In genomic region chr7:156094350-156095146, GRCh38 we compare ENCODE assay signal across 21 cellular contexts.
"Had no signal": no experiment of that assay in that cellular context is flagged by ENCODE, and none has a peak within 500 bp of the region (broad histone marks: within the 10 kb centered on the region; RNA-seq: fewer than 3 reads in every experiment).

No MANE protein-coding gene starts in this region.

- H3K9me3 ChIP-seq: Peyer's patch, SJSA1, SK-N-SH had no signal

- H3K4me1 ChIP-seq: Peyer's patch, SJSA1 had no signal

- H3K36me3 ChIP-seq: Peyer's patch, SJSA1 had no signal

- H3K27me3 ChIP-seq: Peyer's patch, SJSA1 had no signal

- DNase-seq: activated CD4-positive, alpha-beta T cell treated with anti-CD3 and anti-CD28 coated beads, Interleukin-2, amount 10 ng/mL, durations not matched to agents 24 days and 14 days; activated CD4-positive, alpha-beta T cell treated with anti-CD3 and anti-CD28 coated beads, Interleukin-2, amount 50 U/mL, for 4 hours; activated CD8-positive, alpha-beta T cell treated with anti-CD3 and anti-CD28 coated beads, Interleukin-2, amount 10 ng/mL, durations not matched to agents 7 days and 5 days; activated gamma-delta T cell treated with Interleukin-2 at 50 U/mL for 16 hours; activated T-cell treated with anti-CD3 and anti-CD28 coated beads, Interleukin-2, amount 50 U/mL, for 24 hours; anterior cingulate cortex; caudate nucleus; NCI-H1092 treated with DMSO at 0.1 percent for 48 hours; NCI-H1417; NCI-H146; NCI-H187 treated with DMSO at 0.1 percent for 48 hours; NCI-H2081; NCI-H345; NCI-H524 treated with DMSO at 0.1 percent for 48 hours; PC-3; Peyer's patch; RPMI8226; SHP77 treated with DMSO at 0.1 percent for 48 hours; SK-N-SH had no signal

- H3K4me2 ChIP-seq: SK-N-SH had no signal

- H3K27ac ChIP-seq: KMS-11, Peyer's patch, SJSA1 had no signal

- H3K4me3 ChIP-seq: Peyer's patch, SJSA1 had no signal

- ATAC-seq: activated CD8-positive, alpha-beta T cell treated with anti-CD3 and anti-CD28 coated beads, Interleukin-2, amount 10 ng/mL, durations not matched to agents 7 days and 5 days; PC-3 had no signal

- H3K9ac ChIP-seq: KMS-11, SK-N-SH had no signal
